Comparison of ENCODE assay signal across 27 cellular contexts in the genomic region with DNA sequence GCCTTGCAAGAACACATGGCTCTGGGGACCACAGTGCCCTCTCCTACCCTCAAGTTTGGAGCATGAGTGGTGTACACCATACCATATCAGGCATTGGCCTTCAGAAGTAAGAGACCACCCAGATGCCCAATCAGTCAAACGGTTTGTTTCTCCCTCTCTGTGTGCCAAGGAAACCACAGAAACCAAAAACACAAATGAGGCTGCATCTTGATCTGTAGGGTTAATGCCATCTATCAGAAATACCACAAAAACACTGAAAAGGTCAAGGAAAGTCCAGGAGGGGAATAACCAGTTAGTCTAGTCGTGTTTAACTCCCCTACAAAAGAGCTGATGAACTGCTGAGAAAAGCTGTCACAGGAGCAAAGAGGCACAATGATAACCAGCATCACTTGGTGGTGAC.
DNase-seq lines count a peak whose midpoint lies in the region; ATAC-seq and TF ChIP-seq lines count a peak whose summit lies in the region.
"Had no signal": no experiment of that assay in that cellular context is flagged by ENCODE, and none has a peak within 500 bp of the region (broad histone marks: within the 10 kb centered on the region; RNA-seq: fewer than 3 reads in every experiment).

No MANE protein-coding gene starts in this region.

- POLR2A ChIA-PET in activated CD8-positive, alpha-beta T cell treated with anti-CD3 and anti-CD28 coated beads for 36 hours (lab: Charles Lee) = no interaction called here
- POLR2A ChIA-PET in activated CD8-positive, alpha-beta T cell treated with anti-CD3 and anti-CD28 coated beads, Interleukin-2, amount 10 ng/mL, durations not matched to agents 7 days and 5 days (lab: Charles Lee) = interaction anchor here (0.6 kb wide), 1 partner anchor 9 kb away, joined by 4 read pairs; no protein-coding TSS in a partner anchor
- POLR2A ChIA-PET in CD8-positive, alpha-beta memory T cell (lab: Charles Lee) = no interaction called here

- no peak for TF ChIP-seq CTCF in activated CD8-positive, alpha-beta T cell treated with anti-CD3 and anti-CD28 coated beads for 36 hours (IDR thresholded peaks at IDR 0.05)
- TF ChIP-seq CTCF in gastroesophageal sphincter (IDR thresholded peaks at IDR 0.05) = no peak

- H3K4me1 Mint-ChIP-seq in activated CD8-positive, alpha-beta T cell treated with anti-CD3 and anti-CD28 coated beads for 36 hours (ENCODE audit: low read depth) = peaks cover 13% of the 10 kb centered on the region
- H3K4me1 Mint-ChIP-seq in activated CD8-positive, alpha-beta T cell treated with anti-CD3 and anti-CD28 coated beads, Interleukin-2, amount 10 ng/mL, durations not matched to agents 7 days and 5 days (ENCODE audit: low read depth) = peaks cover 17% of the 10 kb centered on the region
- peaks cover 15% of the 10 kb centered on the region for H3K4me1 Mint-ChIP-seq in activated naive CD8-positive, alpha-beta T cell treated with anti-CD3 and anti-CD28 coated beads, Interleukin-2, amount 50 U/mL, for 24 hours
- H3K4me1 Mint-ChIP-seq in CD8-positive, alpha-beta memory T cell = peaks cover 31 to 69% (median 37%) of the 10 kb centered on the region in 3 donors

- H3K27me3 Mint-ChIP-seq in activated CD8-positive, alpha-beta T cell treated with anti-CD3 and anti-CD28 coated beads for 36 hours = no peaks in the 10 kb centered on the region
- no peaks in the 10 kb centered on the region for H3K27me3 Mint-ChIP-seq in activated CD8-positive, alpha-beta T cell treated with anti-CD3 and anti-CD28 coated beads, Interleukin-2, amount 10 ng/mL, durations not matched to agents 7 days and 5 days (ENCODE audit: low read depth)
- H3K27me3 Mint-ChIP-seq in activated naive CD8-positive, alpha-beta T cell treated with anti-CD3 and anti-CD28 coated beads, Interleukin-2, amount 50 U/mL, for 24 hours = no peaks in the 10 kb centered on the region
- H3K27me3 Mint-ChIP-seq in CD8-positive, alpha-beta memory T cell = no peaks in the 10 kb centered on the region
- H3K27me3 Mint-ChIP-seq: activated T-helper 17 cell treated with anti-CD3 and anti-CD28 coated beads, Interleukin-2, amount 50 U/mL, for 72 hours had no signal

- H3K9me3 ChIP-seq in CD8-positive, alpha-beta memory T cell (ENCODE audit: low read length) = no peaks in the 10 kb centered on the region
- no peaks in the 10 kb centered on the region for H3K9me3 ChIP-seq in gastroesophageal sphincter
- H3K9me3 ChIP-seq: adrenal gland, breast epithelium, colonic mucosa, transverse colon had no signal

- ATAC-seq in activated CD8-positive, alpha-beta T cell treated with anti-CD3 and anti-CD28 coated beads for 36 hours = peak; percentile 76
- ATAC-seq in activated CD8-positive, alpha-beta T cell treated with anti-CD3 and anti-CD28 coated beads, Interleukin-2, amount 10 ng/mL, durations not matched to agents 7 days and 5 days = no peak
- peak; percentile 42 for ATAC-seq in HG02678 (IDR thresholded peaks at IDR 0.05; ENCODE audit: unreplicated experiment)
- ATAC-seq in activated naive CD8-positive, alpha-beta T cell treated with anti-CD3 and anti-CD28 coated beads, Interleukin-2, amount 50 U/mL, for 24 hours = peak; percentile 82
- ATAC-seq in gastroesophageal sphincter = no peak
- no peak for ATAC-seq in HG02973 (IDR thresholded peaks at IDR 0.05; ENCODE audit: unreplicated experiment)
- ATAC-seq: activated T-helper 17 cell treated with anti-CD3 and anti-CD28 coated beads, Interleukin-2, amount 50 U/mL, for 72 hours; foreskin keratinocyte; sciatic nerve had no signal

- TF ChIP-seq POLR2A in gastroesophageal sphincter (IDR thresholded peaks at IDR 0.05) = no peak

- no peak for TF ChIP-seq EP300 in gastroesophageal sphincter (IDR thresholded peaks at IDR 0.05)

- WGBS in gastroesophageal sphincter (ENCODE audit: low coverage in 1 of 2), 2 donors = 25 to 60% methylated on average over 1 of the region's 2 CpGs

- no peaks in the 10 kb centered on the region for H3K36me3 ChIP-seq in CD8-positive, alpha-beta memory T cell (ENCODE audit: insufficient read depth, low read length)
- H3K36me3 ChIP-seq in gastroesophageal sphincter = no peaks in the 10 kb centered on the region
- H3K36me3 ChIP-seq: adrenal gland, breast epithelium, colonic mucosa, transverse colon had no signal

- intact Hi-C loops in activated CD8-positive, alpha-beta T cell treated with anti-CD3 and anti-CD28 coated beads for 36 hours (cut with micrococcal nuclease) = no loop called here

- H3K4me3 Mint-ChIP-seq in activated CD8-positive, alpha-beta T cell treated with anti-CD3 and anti-CD28 coated beads for 36 hours = no peak overlapping the region
- H3K4me3 Mint-ChIP-seq in activated CD8-positive, alpha-beta T cell treated with anti-CD3 and anti-CD28 coated beads, Interleukin-2, amount 10 ng/mL, durations not matched to agents 7 days and 5 days = no peak overlapping the region
- no peak overlapping the region for H3K4me3 Mint-ChIP-seq in activated naive CD8-positive, alpha-beta T cell treated with anti-CD3 and anti-CD28 coated beads, Interleukin-2, amount 50 U/mL, for 24 hours
- H3K4me3 Mint-ChIP-seq in CD8-positive, alpha-beta memory T cell = no peak overlapping the region
- H3K4me3 Mint-ChIP-seq: activated T-helper 17 cell treated with anti-CD3 and anti-CD28 coated beads, Interleukin-2, amount 50 U/mL, for 72 hours had no signal

- no peak overlapping the region for H3K4me3 ChIP-seq in CD8-positive, alpha-beta memory T cell (ENCODE audit: low read length)
- no peak overlapping the region for H3K4me3 ChIP-seq in gastroesophageal sphincter
- H3K4me3 ChIP-seq: adrenal gland, breast epithelium, colonic mucosa, SK-N-MC, transverse colon had no signal

- H3K9me3 Mint-ChIP-seq in activated CD8-positive, alpha-beta T cell treated with anti-CD3 and anti-CD28 coated beads for 36 hours = no peaks in the 10 kb centered on the region
- no peaks in the 10 kb centered on the region for H3K9me3 Mint-ChIP-seq in activated CD8-positive, alpha-beta T cell treated with anti-CD3 and anti-CD28 coated beads, Interleukin-2, amount 10 ng/mL, durations not matched to agents 7 days and 5 days (ENCODE audit: insufficient read depth)
- no peaks in the 10 kb centered on the region for H3K9me3 Mint-ChIP-seq in activated naive CD8-positive, alpha-beta T cell treated with anti-CD3 and anti-CD28 coated beads, Interleukin-2, amount 50 U/mL, for 24 hours
- H3K9me3 Mint-ChIP-seq in CD8-positive, alpha-beta memory T cell = no peaks in the 10 kb centered on the region
- H3K9me3 Mint-ChIP-seq: activated T-helper 17 cell treated with anti-CD3 and anti-CD28 coated beads, Interleukin-2, amount 50 U/mL, for 72 hours; immature natural killer cell had no signal

- H3K27ac Mint-ChIP-seq in activated CD8-positive, alpha-beta T cell treated with anti-CD3 and anti-CD28 coated beads for 36 hours = no peak overlapping the region
- no peak overlapping the region for H3K27ac Mint-ChIP-seq in activated CD8-positive, alpha-beta T cell treated with anti-CD3 and anti-CD28 coated beads, Interleukin-2, amount 10 ng/mL, durations not matched to agents 7 days and 5 days
- no peak overlapping the region for H3K27ac Mint-ChIP-seq in activated naive CD8-positive, alpha-beta T cell treated with anti-CD3 and anti-CD28 coated beads, Interleukin-2, amount 50 U/mL, for 24 hours
- H3K27ac Mint-ChIP-seq in CD8-positive, alpha-beta memory T cell = peak overlapping the region in 4 of 8 donors; percentile 36 to 81 (median 58)

- no peaks in the 10 kb centered on the region for H3K4me1 ChIP-seq in CD8-positive, alpha-beta memory T cell (ENCODE audit: insufficient read depth, low read length)
- no peaks in the 10 kb centered on the region for H3K4me1 ChIP-seq in gastroesophageal sphincter
- H3K4me1 ChIP-seq: adrenal gland, colonic mucosa, foreskin keratinocyte, transverse colon had no signal

- H3K27me3 ChIP-seq in CD8-positive, alpha-beta memory T cell (ENCODE audit: insufficient read depth, low read length, poor library complexity, severe bottlenecking) = no peaks in the 10 kb centered on the region
- H3K27me3 ChIP-seq in gastroesophageal sphincter = no peaks in the 10 kb centered on the region
- H3K27me3 ChIP-seq: adrenal gland, breast epithelium, colonic mucosa, foreskin keratinocyte, transverse colon had no signal

- H3K36me3 Mint-ChIP-seq in activated CD8-positive, alpha-beta T cell treated with anti-CD3 and anti-CD28 coated beads for 36 hours (ENCODE audit: low read depth) = peaks cover 20% of the 10 kb centered on the region
- peaks cover 43% of the 10 kb centered on the region for H3K36me3 Mint-ChIP-seq in activated CD8-positive, alpha-beta T cell treated with anti-CD3 and anti-CD28 coated beads, Interleukin-2, amount 10 ng/mL, durations not matched to agents 7 days and 5 days (ENCODE audit: low read depth)
- H3K36me3 Mint-ChIP-seq in activated naive CD8-positive, alpha-beta T cell treated with anti-CD3 and anti-CD28 coated beads, Interleukin-2, amount 50 U/mL, for 24 hours (ENCODE audit: low read depth) = peaks cover 23% of the 10 kb centered on the region
- H3K36me3 Mint-ChIP-seq in CD8-positive, alpha-beta memory T cell = peaks cover 0 to 49% (median 17%) of the 10 kb centered on the region in 3 donors

- peak; percentile 18 for DNase-seq in activated CD8-positive, alpha-beta T cell treated with anti-CD3 and anti-CD28 coated beads for 36 hours
- DNase-seq in activated CD8-positive, alpha-beta T cell treated with anti-CD3 and anti-CD28 coated beads, Interleukin-2, amount 10 ng/mL, durations not matched to agents 7 days and 5 days = no peak
- DNase-seq in activated naive CD8-positive, alpha-beta T cell treated with anti-CD3 and anti-CD28 coated beads, Interleukin-2, amount 50 U/mL, for 24 hours = peak; percentile 2
- no peak for DNase-seq in CD8-positive, alpha-beta memory T cell
- no peak for DNase-seq in DMS153 treated with DMSO at 0.1 percent for 48 hours (lab: John Stamatoyannopoulos, UW; ENCODE audit: unreplicated experiment)
- DNase-seq: activated CD8-positive, alpha-beta memory T cell treated with anti-CD3 and anti-CD28 coated beads, Interleukin-2, amount 50 U/mL, for 4 hours; adrenal gland; AML-193; colonic mucosa; DMS53; effector memory CD4-positive, alpha-beta T cell; foreskin keratinocyte; GF-D8; hippocampal formation; immature natural killer cell; mesenchymal stem cell; NCI-H1092 treated with DMSO at 0.1 percent for 48 hours; NCI-H1930; NCI-H748 treated with DMSO at 0.1 percent for 48 hours; transverse colon had no signal

- CTCF ChIA-PET in activated CD8-positive, alpha-beta T cell treated with anti-CD3 and anti-CD28 coated beads for 36 hours (lab: Charles Lee) = no interaction called here
- CTCF ChIA-PET in activated CD8-positive, alpha-beta T cell treated with anti-CD3 and anti-CD28 coated beads, Interleukin-2, amount 10 ng/mL, durations not matched to agents 7 days and 5 days (lab: Charles Lee) = no interaction called here
- CTCF ChIA-PET in CD8-positive, alpha-beta memory T cell (lab: Charles Lee) = no interaction called here

- no peak overlapping the region for H3K27ac ChIP-seq in CD8-positive, alpha-beta memory T cell (ENCODE audit: low read depth, low read length)
- no peak overlapping the region for H3K27ac ChIP-seq in gastroesophageal sphincter
- H3K27ac ChIP-seq: adrenal gland, breast epithelium, colonic mucosa, foreskin keratinocyte, SK-N-MC, transverse colon had no signal

Comparison
In these comparisons a context has a peak if more than half of its experiments do, and no peak if none do; other contexts are left out.
1. ATAC-seq: peak in activated CD8-positive, alpha-beta T cell treated with anti-CD3 and anti-CD28 coated beads for 36 hours (single experiment), HG02678 (single experiment) and activated naive CD8-positive, alpha-beta T cell treated with anti-CD3 and anti-CD28 coated beads, Interleukin-2, amount 50 U/mL, for 24 hours (single experiment); none in activated CD8-positive, alpha-beta T cell treated with anti-CD3 and anti-CD28 coated beads, Interleukin-2, amount 10 ng/mL, durations not matched to agents 7 days and 5 days (single experiment), gastroesophageal sphincter (single experiment) and HG02973 (single experiment).
2. DNase-seq: peak in activated CD8-positive, alpha-beta T cell treated with anti-CD3 and anti-CD28 coated beads for 36 hours (single experiment) and activated naive CD8-positive, alpha-beta T cell treated with anti-CD3 and anti-CD28 coated beads, Interleukin-2, amount 50 U/mL, for 24 hours (single experiment); none in activated CD8-positive, alpha-beta T cell treated with anti-CD3 and anti-CD28 coated beads, Interleukin-2, amount 10 ng/mL, durations not matched to agents 7 days and 5 days (single experiment), CD8-positive, alpha-beta memory T cell (0 of 5) and DMS153 treated with DMSO at 0.1 percent for 48 hours (single experiment).